10 cellular contexts compared by ENCODE assay signal in the genomic region with DNA sequence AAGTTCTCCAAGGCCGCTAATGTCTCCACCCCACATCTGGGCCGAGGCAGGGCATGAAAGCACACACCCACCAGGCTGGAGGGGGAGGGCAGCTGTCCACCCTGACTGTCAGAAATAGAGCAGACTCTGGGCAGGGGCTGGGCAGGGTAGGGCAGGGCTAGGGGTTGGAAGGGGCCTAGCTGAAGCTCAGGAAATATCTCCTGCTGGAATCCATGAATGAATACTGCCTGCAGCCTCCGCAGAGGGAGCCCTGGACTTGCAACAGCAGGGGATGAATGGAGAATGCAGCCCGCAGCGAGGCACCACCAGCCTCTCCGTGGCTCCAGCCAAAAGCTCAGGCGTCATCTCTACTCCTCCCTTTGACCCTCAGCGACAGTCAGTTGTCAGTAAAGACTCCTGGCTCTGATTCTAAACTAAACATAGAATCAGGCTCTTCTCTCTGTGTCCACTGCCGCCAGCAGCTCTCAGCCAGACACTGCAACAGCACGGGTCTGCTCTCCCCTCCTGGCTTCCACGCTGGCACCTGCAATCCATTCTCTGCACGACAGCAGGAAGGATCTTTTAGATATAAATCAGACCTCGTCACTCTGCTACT. TPM values are rescaled to one million over a fixed set of nuclear protein-coding genes. Genes with fewer than 3 reads are reported as not detected.
DNase-seq lines count a peak whose midpoint lies in the region; ATAC-seq and TF ChIP-seq lines count a peak whose summit lies in the region.
"Had no signal": no experiment of that assay in that cellular context is flagged by ENCODE, and none has a peak within 500 bp of the region (broad histone marks: within the 10 kb centered on the region; RNA-seq: fewer than 3 reads in every experiment).

No MANE protein-coding gene starts in this region.

- H3K4me3 Mint-ChIP-seq in WTC11 (peak overlapping the region; percentile 66), neural crest cell (peak overlapping the region; percentile 26)
- H3K4me3 Mint-ChIP-seq: stimulated activated effector memory CD8-positive, alpha-beta T cell treated with anti-CD3 and anti-CD28 coated beads, Interleukin-12 subunit alpha, Interleukin-12 subunit beta, amount 100 ng/mL, for 72 hours had no signal

- H3K9me3 Mint-ChIP-seq in WTC11, result peaks cover 16% of the 10 kb centered on the region
- H3K9me3 Mint-ChIP-seq in neural crest cell, result no peaks in the 10 kb centered on the region

- CTCF ChIA-PET in WTC11 (lab: Charles Lee), result interaction anchor here (0.7 to 4.3 kb wide), 5 partner anchors 26 to 97 kb away, joined by 3 to 30 read pairs (median 6); a partner anchor contains a TSS

- H3K27ac ChIP-seq in left ventricle myocardium inferior (replicated peaks), result peak overlapping the region; percentile 47
- H3K27ac ChIP-seq in body of pancreas, result no peak overlapping the region
- H3K27ac ChIP-seq: brain microvascular endothelial cell had no signal

- no peak overlapping the region for H3K27ac Mint-ChIP-seq in WTC11
- peak overlapping the region; percentile 29 for H3K27ac Mint-ChIP-seq in neural crest cell (ENCODE audit: unreplicated experiment)
- H3K27ac Mint-ChIP-seq: stimulated activated effector memory CD8-positive, alpha-beta T cell treated with anti-CD3 and anti-CD28 coated beads, Interleukin-12 subunit alpha, Interleukin-12 subunit beta, amount 100 ng/mL, for 72 hours had no signal

- WGBS in body of pancreas, 2 donors, result 24 to 28% methylated on average over 13 of the region's 13 CpGs

- H3K4me1 ChIP-seq in left ventricle myocardium inferior (peaks cover 37% of the 10 kb centered on the region), HAP-1 (no peaks in the 10 kb centered on the region), body of pancreas (peaks cover 9% of the 10 kb centered on the region)

- H3K36me3 ChIP-seq in left ventricle myocardium inferior, result no peaks in the 10 kb centered on the region
- H3K36me3 ChIP-seq in HAP-1 (replicated peaks), result no peaks in the 10 kb centered on the region
- H3K36me3 ChIP-seq in body of pancreas (replicated peaks in 1 of 2; ENCODE audit: insufficient read depth in 1 of 2, low read depth in 2 of 2), result no peaks in the 10 kb centered on the region
- H3K36me3 ChIP-seq: brain microvascular endothelial cell had no signal

- H3K4me3 ChIP-seq in left ventricle myocardium inferior (peak overlapping the region; percentile 8), HAP-1 (no peak overlapping the region), body of pancreas (no peak overlapping the region)

- intact Hi-C loops in left ventricle myocardium inferior (cut with micrococcal nuclease) (no loop called here), body of pancreas (cut with DNase I) (no loop called here)

- H3K27me3 Mint-ChIP-seq in WTC11 (ENCODE audit: low read depth), result peaks cover 60% of the 10 kb centered on the region
- H3K27me3 Mint-ChIP-seq in neural crest cell (ENCODE audit: low read depth), result peaks cover 43% of the 10 kb centered on the region

- TF ChIP-seq POLR2A in body of pancreas (IDR thresholded peaks at IDR 0.05), result no peak

- DNase-seq in EH (ENCODE audit: low read depth) (peak; percentile 13), WTC11 (ENCODE audit: low spot score) (no peak), left ventricle myocardium inferior (peak; percentile 46), neural crest cell (ENCODE audit: low read depth, low spot score) (peak; percentile 23), HAP-1 (ENCODE audit: low spot score in 2 of 2) (no peak), body of pancreas (no peak), NCI-H446 (lab: John Stamatoyannopoulos, UW) (no peak)
- DNase-seq in effector CD4-positive, alpha-beta T cell, result no peak
- DNase-seq: brain microvascular endothelial cell had no signal

- in situ Hi-C loops in HAP-1 (cut with MboI; ENCODE audit: low sequenced_read_pairs), result no loop called here

- POLR2A ChIA-PET in WTC11 (lab: Charles Lee), result interaction anchor here (0.5 kb wide), 1 partner anchor 386 kb away, joined by 8 read pairs; no protein-coding TSS in a partner anchor

- no peak for TF ChIP-seq CTCF in WTC11 (IDR thresholded peaks at IDR 0.05)
- peak; percentile 33 for TF ChIP-seq CTCF in left ventricle myocardium inferior (IDR thresholded peaks at IDR 0.05; ENCODE audit: borderline replicate concordance)
- TF ChIP-seq CTCF in neural crest cell (conservative IDR thresholded peaks at IDR 0.05), result no peak
- TF ChIP-seq CTCF in body of pancreas (IDR thresholded peaks at IDR 0.05), result no peak

- H3K4me1 Mint-ChIP-seq in WTC11 (peaks cover 24% of the 10 kb centered on the region), neural crest cell (peaks cover 64% of the 10 kb centered on the region)

- H3K27me3 ChIP-seq in left ventricle myocardium inferior (ENCODE audit: low read depth) (peaks cover 72% of the 10 kb centered on the region), HAP-1 (ENCODE audit: low read depth) (peaks cover 25% of the 10 kb centered on the region), body of pancreas (peaks cover 0 to 7% of the 10 kb centered on the region in 2 donors)

- ATAC-seq in WTC11 (peak; percentile 50), body of pancreas (no peak)
- ATAC-seq: stimulated activated effector memory CD8-positive, alpha-beta T cell treated with anti-CD3 and anti-CD28 coated beads, Interleukin-12 subunit alpha, Interleukin-12 subunit beta, amount 100 ng/mL, for 72 hours had no signal

- H3K9me3 ChIP-seq in left ventricle myocardium inferior (replicated peaks) (peaks cover 3% of the 10 kb centered on the region), HAP-1 (no peaks in the 10 kb centered on the region), body of pancreas (no peaks in the 10 kb centered on the region)

- H3K36me3 Mint-ChIP-seq in WTC11 (no peaks in the 10 kb centered on the region; the same call in 1 of the 2 replicates), neural crest cell (ENCODE audit: low read depth) (no peaks in the 10 kb centered on the region)
- H3K36me3 Mint-ChIP-seq: stimulated activated effector memory CD8-positive, alpha-beta T cell treated with anti-CD3 and anti-CD28 coated beads, Interleukin-12 subunit alpha, Interleukin-12 subunit beta, amount 100 ng/mL, for 72 hours had no signal

TF ChIP-seq in WTC11, 78 proteins besides CTCF, POLR2A, EP300 and RAD21 (continues in another document):
- TF ChIP-seq, protein P1, sequence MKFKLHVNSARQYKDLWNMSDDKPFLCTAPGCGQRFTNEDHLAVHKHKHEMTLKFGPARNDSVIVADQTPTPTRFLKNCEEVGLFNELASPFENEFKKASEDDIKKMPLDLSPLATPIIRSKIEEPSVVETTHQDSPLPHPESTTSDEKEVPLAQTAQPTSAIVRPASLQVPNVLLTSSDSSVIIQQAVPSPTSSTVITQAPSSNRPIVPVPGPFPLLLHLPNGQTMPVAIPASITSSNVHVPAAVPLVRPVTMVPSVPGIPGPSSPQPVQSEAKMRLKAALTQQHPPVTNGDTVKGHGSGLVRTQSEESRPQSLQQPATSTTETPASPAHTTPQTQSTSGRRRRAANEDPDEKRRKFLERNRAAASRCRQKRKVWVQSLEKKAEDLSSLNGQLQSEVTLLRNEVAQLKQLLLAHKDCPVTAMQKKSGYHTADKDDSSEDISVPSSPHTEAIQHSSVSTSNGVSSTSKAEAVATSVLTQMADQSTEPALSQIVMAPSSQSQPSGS (CRISPR knock-in tag; IDR thresholded peaks at IDR 0.05; ENCODE audit: borderline replicate concordance, low read depth), result no peak
- TF ChIP-seq SMAD3 (CRISPR knock-in tag; IDR thresholded peaks at IDR 0.05; ENCODE audit: borderline replicate concordance) (no peak), KAT7 (CRISPR knock-in tag; IDR thresholded peaks at IDR 0.05; ENCODE audit: borderline replicate concordance) (no peak), RORB (CRISPR knock-in tag; IDR thresholded peaks at IDR 0.05) (no peak), MYBL2 (CRISPR knock-in tag; IDR thresholded peaks at IDR 0.05) (no peak), CBFB (CRISPR knock-in tag; IDR thresholded peaks at IDR 0.05; ENCODE audit: low read depth) (no peak), ATF1 (CRISPR knock-in tag; IDR thresholded peaks at IDR 0.05) (no peak), NR3C1 (CRISPR knock-in tag; conservative IDR thresholded peaks at IDR 0.05; ENCODE audit: low read depth) (no peak)
- TF ChIP-seq, protein P2, sequence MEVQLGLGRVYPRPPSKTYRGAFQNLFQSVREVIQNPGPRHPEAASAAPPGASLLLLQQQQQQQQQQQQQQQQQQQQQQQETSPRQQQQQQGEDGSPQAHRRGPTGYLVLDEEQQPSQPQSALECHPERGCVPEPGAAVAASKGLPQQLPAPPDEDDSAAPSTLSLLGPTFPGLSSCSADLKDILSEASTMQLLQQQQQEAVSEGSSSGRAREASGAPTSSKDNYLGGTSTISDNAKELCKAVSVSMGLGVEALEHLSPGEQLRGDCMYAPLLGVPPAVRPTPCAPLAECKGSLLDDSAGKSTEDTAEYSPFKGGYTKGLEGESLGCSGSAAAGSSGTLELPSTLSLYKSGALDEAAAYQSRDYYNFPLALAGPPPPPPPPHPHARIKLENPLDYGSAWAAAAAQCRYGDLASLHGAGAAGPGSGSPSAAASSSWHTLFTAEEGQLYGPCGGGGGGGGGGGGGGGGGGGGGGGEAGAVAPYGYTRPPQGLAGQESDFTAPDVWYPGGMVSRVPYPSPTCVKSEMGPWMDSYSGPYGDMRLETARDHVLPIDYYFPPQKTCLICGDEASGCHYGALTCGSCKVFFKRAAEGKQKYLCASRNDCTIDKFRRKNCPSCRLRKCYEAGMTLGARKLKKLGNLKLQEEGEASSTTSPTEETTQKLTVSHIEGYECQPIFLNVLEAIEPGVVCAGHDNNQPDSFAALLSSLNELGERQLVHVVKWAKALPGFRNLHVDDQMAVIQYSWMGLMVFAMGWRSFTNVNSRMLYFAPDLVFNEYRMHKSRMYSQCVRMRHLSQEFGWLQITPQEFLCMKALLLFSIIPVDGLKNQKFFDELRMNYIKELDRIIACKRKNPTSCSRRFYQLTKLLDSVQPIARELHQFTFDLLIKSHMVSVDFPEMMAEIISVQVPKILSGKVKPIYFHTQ (CRISPR knock-in tag; IDR thresholded peaks at IDR 0.05), result no peak

RNA-seq across cellular contexts. Expression of a gene that starts 23.9 kb away (rescaled TPM):
- total RNA-seq in WTC11 (2021) (11.3 to 12.4 TPM (median 12.1 TPM) in 3 replicates), left ventricle myocardium inferior (8.9 TPM), neural crest cell (322 and 334 TPM in 2 replicates), body of pancreas (10 to 100 TPM; 10.1 to 27.7 TPM)

RNA-seq across cellular contexts. Expression of a gene that starts 56.5 kb away (rescaled TPM):
- total RNA-seq in WTC11 (2021), result 350 to 375 TPM (median 362 TPM) in 3 replicates
- total RNA-seq in left ventricle myocardium inferior, result 217 TPM
- 248 and 256 TPM in 2 replicates for total RNA-seq in neural crest cell
- 10 to 100 TPM; 37.1 to 38.6 TPM for total RNA-seq in body of pancreas

Comparison
In these comparisons a context has a peak if more than half of its experiments do, and no peak if none do; other contexts are left out.
1. DNase-seq: peak in EH (single experiment), left ventricle myocardium inferior (single experiment) and neural crest cell (single experiment); none in WTC11 (single experiment), HAP-1 (0 of 2), effector CD4-positive, alpha-beta T cell (single experiment), body of pancreas (0 of 4) and NCI-H446 (0 of 2).
2. RNA of a gene that starts 23.9 kb away (total RNA-seq): 322 to 334 TPM in neural crest cell; 10.1 to 27.7 TPM in body of pancreas, 11.3 to 12.4 TPM in WTC11 and 8.9 TPM in left ventricle myocardium inferior (single experiment); every median in the first group is over 10 times any median in the second.